In the genomic region with DNA sequence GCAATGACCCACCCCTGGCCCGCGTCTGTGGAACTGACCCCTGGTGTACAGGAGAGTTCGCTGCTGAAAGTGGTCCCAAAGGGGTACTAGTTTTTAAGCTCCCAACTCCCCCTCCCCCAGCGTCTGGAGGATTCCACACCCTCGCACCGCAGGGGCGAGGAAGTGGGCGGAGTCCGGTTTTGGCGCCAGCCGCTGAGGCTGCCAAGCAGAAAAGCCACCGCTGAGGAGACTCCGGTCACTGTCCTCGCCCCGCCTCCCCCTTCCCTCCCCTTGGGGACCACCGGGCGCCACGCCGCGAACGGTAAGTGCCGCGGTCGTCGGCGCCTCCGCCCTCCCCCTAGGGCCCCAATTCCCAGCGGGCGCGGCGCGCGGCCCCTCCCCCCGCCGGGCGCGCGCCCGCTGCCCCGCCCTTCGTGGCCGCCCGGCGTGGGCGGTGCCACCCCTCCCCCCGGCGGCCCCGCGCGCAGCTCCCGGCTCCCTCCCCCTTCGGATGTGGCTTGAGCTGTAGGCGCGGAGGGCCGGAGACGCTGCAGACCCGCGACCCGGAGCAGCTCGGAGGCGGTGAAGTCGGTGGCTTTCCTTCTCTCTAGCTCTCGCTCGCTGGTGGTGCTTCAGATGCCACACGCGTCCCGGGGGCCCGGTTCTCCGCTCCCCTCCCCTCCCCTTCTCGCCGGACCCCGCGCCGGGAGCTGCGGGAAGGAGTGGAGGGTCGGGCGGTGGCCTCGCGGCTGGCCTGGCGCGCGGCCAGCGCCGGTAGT, we compare ENCODE assay signal across 8 cellular contexts. TPM values are rescaled to one million over a fixed set of nuclear protein-coding genes. Genes with fewer than 3 reads are reported as not detected.
DNase-seq lines count a peak whose midpoint lies in the region; ATAC-seq and TF ChIP-seq lines count a peak whose summit lies in the region.

CBX3 (plus strand) TSS at position 485 of the 758 bp plus-strand sequence. CDS start 1,254 bp downstream, outside the sequence.

- no peak for TF ChIP-seq CTCF in fibroblast of pulmonary artery (IDR thresholded peaks at IDR 0.05; ENCODE audit: low read length, missing control alignments)

- intact Hi-C loops in activated T-helper 2 cell treated with anti-CD3 and anti-CD28 coated beads, Interferon-gamma antibody, Interleukin-2, Interleukin-4, amounts not matched to agents 10 μg/mL and 5 μg/mL and 100 μg/mL, durations not matched to agents 14 hours and 24 hours and 36 hours (cut with micrococcal nuclease) = loop anchor here (2.0 to 10.0 kb wide), 4 partner anchors 76 to 661 kb away; partner anchors contain the start of gene SKAP2

- H3K4me3 ChIP-seq in fibroblast of pulmonary artery (replicated peaks; ENCODE audit: low read depth, low read length) = peak within 1 kb of the TSS; percentile 91

- ATAC-seq in natural killer cell treated with Interleukin-12 subunit alpha and Interleukin-12 subunit beta and Interleukin-15 and Interleukin-18, amount 100 ng/mL, for 72 hours = peak; percentile 81 to 85
- ATAC-seq in stimulated activated naive CD8-positive, alpha-beta T cell treated with anti-CD3 and anti-CD28 coated beads, Interleukin-15, Interleukin-2, amounts not matched to agents 100 U/mL and 50 U/mL, for 24 hours = peak; percentile 70

- H3K4me1 Mint-ChIP-seq in activated T-helper 2 cell treated with anti-CD3 and anti-CD28 coated beads, Interferon-gamma antibody, Interleukin-2, Interleukin-4, amounts not matched to agents 10 μg/mL and 5 μg/mL and 100 μg/mL, durations not matched to agents 14 hours and 24 hours and 36 hours (ENCODE audit: low read depth) = peaks cover 43% of the 10 kb centered on the region
- peaks cover 49 to 61% of the 10 kb centered on the region in 2 donors for H3K4me1 Mint-ChIP-seq in natural killer cell treated with Interleukin-12 subunit alpha and Interleukin-12 subunit beta and Interleukin-15 and Interleukin-18, amount 100 ng/mL, for 72 hours (ENCODE audit: low read depth in 2 of 2)

- peak within 1 kb of the TSS; percentile 100 for H3K27ac Mint-ChIP-seq in activated T-helper 2 cell treated with anti-CD3 and anti-CD28 coated beads, Interferon-gamma antibody, Interleukin-2, Interleukin-4, amounts not matched to agents 10 μg/mL and 5 μg/mL and 100 μg/mL, durations not matched to agents 14 hours and 24 hours and 36 hours
- peak within 1 kb of the TSS; percentile 100 for H3K27ac Mint-ChIP-seq in natural killer cell treated with Interleukin-12 subunit alpha and Interleukin-12 subunit beta and Interleukin-15 and Interleukin-18, amount 100 ng/mL, for 72 hours

- H3K9me3 Mint-ChIP-seq in activated T-helper 2 cell treated with anti-CD3 and anti-CD28 coated beads, Interferon-gamma antibody, Interleukin-2, Interleukin-4, amounts not matched to agents 10 μg/mL and 5 μg/mL and 100 μg/mL, durations not matched to agents 14 hours and 24 hours and 36 hours = no peaks in the 10 kb centered on the region
- H3K9me3 Mint-ChIP-seq in natural killer cell treated with Interleukin-12 subunit alpha and Interleukin-12 subunit beta and Interleukin-15 and Interleukin-18, amount 100 ng/mL, for 72 hours = no peaks in the 10 kb centered on the region

- no peaks in the 10 kb centered on the region for H3K27me3 Mint-ChIP-seq in activated T-helper 2 cell treated with anti-CD3 and anti-CD28 coated beads, Interferon-gamma antibody, Interleukin-2, Interleukin-4, amounts not matched to agents 10 μg/mL and 5 μg/mL and 100 μg/mL, durations not matched to agents 14 hours and 24 hours and 36 hours (ENCODE audit: low read depth)
- H3K27me3 Mint-ChIP-seq in natural killer cell treated with Interleukin-12 subunit alpha and Interleukin-12 subunit beta and Interleukin-15 and Interleukin-18, amount 100 ng/mL, for 72 hours = no peaks in the 10 kb centered on the region

- H3K36me3 Mint-ChIP-seq in activated T-helper 2 cell treated with anti-CD3 and anti-CD28 coated beads, Interferon-gamma antibody, Interleukin-2, Interleukin-4, amounts not matched to agents 10 μg/mL and 5 μg/mL and 100 μg/mL, durations not matched to agents 14 hours and 24 hours and 36 hours (ENCODE audit: low read depth) = peaks cover 87% of the 10 kb centered on the region
- peaks cover 76% of the 10 kb centered on the region for H3K36me3 Mint-ChIP-seq in natural killer cell treated with Interleukin-12 subunit alpha and Interleukin-12 subunit beta and Interleukin-15 and Interleukin-18, amount 100 ng/mL, for 72 hours

- DNase-seq in ELF-1 (ENCODE audit: low read depth, low spot score) (peak; percentile 97), H4 (ENCODE audit: low spot score) (peak; percentile 96), LoVo (ENCODE audit: low spot score) (peak; percentile 95), fibroblast of pulmonary artery (ENCODE audit: low read depth) (peak; percentile 77)
- DNase-seq in activated T-helper 2 cell treated with anti-CD3 and anti-CD28 coated beads, Interferon-gamma antibody, Interleukin-2, Interleukin-4, amounts not matched to agents 10 μg/mL and 5 μg/mL and 100 μg/mL, durations not matched to agents 14 hours and 24 hours and 36 hours (ENCODE audit: low spot score) = peak; percentile 90
- peak; percentile 98 for DNase-seq in natural killer cell treated with Interleukin-12 subunit alpha and Interleukin-12 subunit beta and Interleukin-15 and Interleukin-18, amount 100 ng/mL, for 72 hours (ENCODE audit: low spot score)
- DNase-seq in stimulated activated naive CD8-positive, alpha-beta T cell treated with anti-CD3 and anti-CD28 coated beads, Interleukin-15, Interleukin-2, amounts not matched to agents 100 U/mL and 50 U/mL, for 24 hours = peak; percentile 94

- peak; percentile 69 for TF ChIP-seq POLR2A in Raji (IDR thresholded peaks at IDR 0.05; ENCODE audit: insufficient read depth, low read depth, low read length)

- peak within 1 kb of the TSS; percentile 100 for H3K4me3 Mint-ChIP-seq in activated T-helper 2 cell treated with anti-CD3 and anti-CD28 coated beads, Interferon-gamma antibody, Interleukin-2, Interleukin-4, amounts not matched to agents 10 μg/mL and 5 μg/mL and 100 μg/mL, durations not matched to agents 14 hours and 24 hours and 36 hours (ENCODE audit: low read depth)
- H3K4me3 Mint-ChIP-seq in natural killer cell treated with Interleukin-12 subunit alpha and Interleukin-12 subunit beta and Interleukin-15 and Interleukin-18, amount 100 ng/mL, for 72 hours = peak within 1 kb of the TSS; percentile 100

RNA-seq across cellular contexts. Expression of gene CBX3, which starts in this region (rescaled TPM):
- total RNA-seq in H4 (2014; rRNA removed; shearing (Covaris generic)) = 516 and 552 TPM in 2 replicates
- 274 and 275 TPM in 2 replicates for total RNA-seq in activated T-helper 2 cell treated with anti-CD3 and anti-CD28 coated beads, Interferon-gamma antibody, Interleukin-2, Interleukin-4, amounts not matched to agents 10 μg/mL and 5 μg/mL and 100 μg/mL, durations not matched to agents 14 hours and 24 hours and 36 hours
- 100 to 1,000 TPM; 184 to 218 TPM for total RNA-seq in natural killer cell treated with Interleukin-12 subunit alpha and Interleukin-12 subunit beta and Interleukin-15 and Interleukin-18, amount 100 ng/mL, for 72 hours

Comparison
In these comparisons a context has a peak if more than half of its experiments do, and no peak if none do; other contexts are left out.
1. Peak in every context shown above with its lines: DNase-seq, ATAC-seq and H3K4me3 ChIP-seq.